ENCODE assay signal across 24 cellular contexts in genomic region chr6:137353842-137354397, GRCh38.
DNase-seq lines count a peak whose midpoint lies in the region; ATAC-seq, FAIRE-seq and TF ChIP-seq lines count a peak whose summit lies in the region.
"Had no signal": no experiment of that assay in that cellular context is flagged by ENCODE, and none has a peak within 500 bp of the region (broad histone marks: within the 10 kb centered on the region; RNA-seq: fewer than 3 reads in every experiment).

No MANE protein-coding gene starts in this region.

- no peaks in the 10 kb centered on the region for H3K36me3 ChIP-seq in liver (ENCODE audit: control insufficient read depth in 4 of 4, insufficient read depth in 3 of 4, low read depth in 1 of 4, low read length in 3 of 4)
- H3K36me3 ChIP-seq: transverse colon had no signal

- no peak overlapping the region for H3K4me3 Mint-ChIP-seq in natural killer cell
- no peak overlapping the region for H3K4me3 Mint-ChIP-seq in natural killer cell treated with Interleukin-12 subunit alpha and Interleukin-12 subunit beta and Interleukin-15 and Interleukin-18, amount 100 ng/mL, for 72 hours
- H3K4me3 Mint-ChIP-seq: activated naive CD8-positive, alpha-beta T cell treated with anti-CD3 and anti-CD28 coated beads for 36 hours; H9; stimulated activated naive CD8-positive, alpha-beta T cell treated with anti-CD3 and anti-CD28 coated beads, Interleukin-15, amount 100 ng/mL, for 72 hours had no signal

- FAIRE-seq in TTC549 (lab: Jason Lieb, UNC) = peak; percentile 95
- FAIRE-seq: K562 had no signal

- WGBS in liver = 53% methylated on average over 7 of the region's 7 CpGs

- peak; percentile 38 to 44 for TF ChIP-seq RAD21 in liver (IDR thresholded peaks at IDR 0.05)

- TF ChIP-seq CTCF in natural killer cell (IDR thresholded peaks at IDR 0.05) (no peak), liver (IDR thresholded peaks at IDR 0.05; ENCODE audit: low read depth, low read length, missing input control) (no peak)

- peak overlapping the region; percentile 37 to 82 for H3K27ac ChIP-seq in liver (ENCODE audit: low read depth in 1 of 2, low read length in 2 of 2)
- H3K27ac ChIP-seq: foreskin keratinocyte, transverse colon had no signal

- DNase-seq in natural killer cell (no peak), putamen (ENCODE audit: low spot score) (no peak), Right ventricle myocardium superior (no peak), HuH-7.5 (ENCODE audit: low spot score) (no peak), Kasumi-1 (lab: John Stamatoyannopoulos, UW) (no peak)
- DNase-seq in natural killer cell treated with Interleukin-12 subunit alpha and Interleukin-12 subunit beta and Interleukin-15 and Interleukin-18, amount 100 ng/mL, for 72 hours (ENCODE audit: low spot score) = no peak
- DNase-seq: activated CD4-positive, alpha-beta T cell treated with anti-CD3 and anti-CD28 coated beads for 1 hour; activated naive CD8-positive, alpha-beta T cell treated with anti-CD3 and anti-CD28 coated beads for 36 hours; C1 segment of cervical spinal cord; cerebellar nuclear complex; DMS 273 treated with DMSO at 0.1 percent for 48 hours; erythroblast; foreskin keratinocyte; GF-D8; H9; NCI-H146; NCI-H2171 treated with DMSO at 0.1 percent for 48 hours; stimulated activated CD4-positive, alpha-beta T cell treated with anti-CD3 and anti-CD28 coated beads, Interleukin-4, amount 100 ng/mL, for 24 hours; stimulated activated naive CD8-positive, alpha-beta T cell treated with anti-CD3 and anti-CD28 coated beads, Interleukin-15, amount 100 ng/mL, for 72 hours; transverse colon had no signal

- H3K27me3 Mint-ChIP-seq in natural killer cell (ENCODE audit: low read depth in 2 of 2) = no peaks in the 10 kb centered on the region
- H3K27me3 Mint-ChIP-seq in natural killer cell treated with Interleukin-12 subunit alpha and Interleukin-12 subunit beta and Interleukin-15 and Interleukin-18, amount 100 ng/mL, for 72 hours = peaks cover 0 to 2% of the 10 kb centered on the region in 2 donors
- H3K27me3 Mint-ChIP-seq: activated naive CD8-positive, alpha-beta T cell treated with anti-CD3 and anti-CD28 coated beads for 36 hours; stimulated activated naive CD8-positive, alpha-beta T cell treated with anti-CD3 and anti-CD28 coated beads, Interleukin-15, amount 100 ng/mL, for 72 hours had no signal

- H3K27me3 ChIP-seq in liver (ENCODE audit: control insufficient read depth in 4 of 4, insufficient read depth in 4 of 4, low read length in 3 of 4) = no peaks in the 10 kb centered on the region
- H3K27me3 ChIP-seq: transverse colon had no signal

- no peaks in the 10 kb centered on the region for H3K36me3 Mint-ChIP-seq in natural killer cell
- H3K36me3 Mint-ChIP-seq in natural killer cell treated with Interleukin-12 subunit alpha and Interleukin-12 subunit beta and Interleukin-15 and Interleukin-18, amount 100 ng/mL, for 72 hours = no peaks in the 10 kb centered on the region
- H3K36me3 Mint-ChIP-seq: activated naive CD8-positive, alpha-beta T cell treated with anti-CD3 and anti-CD28 coated beads for 36 hours had no signal

- ATAC-seq in natural killer cell (no peak), Right ventricle myocardium superior (ENCODE audit: poor library complexity) (no peak)
- no peak for ATAC-seq in natural killer cell treated with Interleukin-12 subunit alpha and Interleukin-12 subunit beta and Interleukin-15 and Interleukin-18, amount 100 ng/mL, for 72 hours
- ATAC-seq: foreskin keratinocyte; K562; stimulated activated naive CD8-positive, alpha-beta T cell treated with anti-CD3 and anti-CD28 coated beads, Interleukin-15, amount 100 ng/mL, for 72 hours had no signal

- peaks cover 6 to 55% (median 33%) of the 10 kb centered on the region in 4 donors for H3K4me1 ChIP-seq in liver (ENCODE audit: control insufficient read depth in 4 of 4, insufficient read depth in 4 of 4, low read length in 3 of 4)
- H3K4me1 ChIP-seq: foreskin keratinocyte had no signal

- no peaks in the 10 kb centered on the region for H3K9me3 ChIP-seq in liver (ENCODE audit: control insufficient read depth in 4 of 4, low read length in 3 of 4)
- H3K9me3 ChIP-seq: transverse colon had no signal

- peaks cover 21 to 26% of the 10 kb centered on the region in 2 donors for H3K4me1 Mint-ChIP-seq in natural killer cell
- peaks cover 10 to 13% of the 10 kb centered on the region in 2 donors for H3K4me1 Mint-ChIP-seq in natural killer cell treated with Interleukin-12 subunit alpha and Interleukin-12 subunit beta and Interleukin-15 and Interleukin-18, amount 100 ng/mL, for 72 hours (ENCODE audit: low read depth in 2 of 2)

- peak overlapping the region; percentile 14 to 61 for H3K27ac Mint-ChIP-seq in natural killer cell
- H3K27ac Mint-ChIP-seq in natural killer cell treated with Interleukin-12 subunit alpha and Interleukin-12 subunit beta and Interleukin-15 and Interleukin-18, amount 100 ng/mL, for 72 hours = peak overlapping the region in 1 of 2 donors; percentile 8
- H3K27ac Mint-ChIP-seq: activated naive CD8-positive, alpha-beta T cell treated with anti-CD3 and anti-CD28 coated beads for 36 hours; H9; stimulated activated naive CD8-positive, alpha-beta T cell treated with anti-CD3 and anti-CD28 coated beads, Interleukin-15, amount 100 ng/mL, for 72 hours had no signal

- intact Hi-C loops in natural killer cell (cut with micrococcal nuclease) (no loop called here), Right ventricle myocardium superior (cut with DNase I) (no loop called here)

- peak overlapping the region in 1 of 2 donors; percentile 8 for H3K9ac ChIP-seq in liver (ENCODE audit: low read depth in 1 of 2, low read length in 2 of 2)

- H3K9me3 Mint-ChIP-seq in natural killer cell = no peaks in the 10 kb centered on the region
- H3K9me3 Mint-ChIP-seq in natural killer cell treated with Interleukin-12 subunit alpha and Interleukin-12 subunit beta and Interleukin-15 and Interleukin-18, amount 100 ng/mL, for 72 hours = no peaks in the 10 kb centered on the region
- H3K9me3 Mint-ChIP-seq: activated naive CD8-positive, alpha-beta T cell treated with anti-CD3 and anti-CD28 coated beads for 36 hours; H9; stimulated activated naive CD8-positive, alpha-beta T cell treated with anti-CD3 and anti-CD28 coated beads, Interleukin-15, amount 100 ng/mL, for 72 hours had no signal

- H3K4me3 ChIP-seq in liver (ENCODE audit: low read depth in 1 of 3, low read length in 3 of 3) = no peak overlapping the region
- H3K4me3 ChIP-seq: K562, lung, transverse colon had no signal

TF ChIP-seq in liver, 16 proteins besides CTCF, POLR2A, EP300 and RAD21 (continues in another document):
- peak; percentile 45 for TF ChIP-seq MAX (IDR thresholded peaks at IDR 0.05)
- peak; percentile 40 for TF ChIP-seq HNF4G (IDR thresholded peaks at IDR 0.05)
- peak; percentile 78 to 85 for TF ChIP-seq HNF4A (conservative IDR thresholded peaks at IDR 0.05)
- TF ChIP-seq GABPA (IDR thresholded peaks at IDR 0.05 in 1 of 2, conservative IDR thresholded peaks at IDR 0.05 in 1 of 2) = no peak
- TF ChIP-seq JUND (IDR thresholded peaks at IDR 0.05) = peak; percentile 23 to 46
- peak; percentile 62 for TF ChIP-seq NR2F2 (IDR thresholded peaks at IDR 0.05)
- TF ChIP-seq, protein P1, sequence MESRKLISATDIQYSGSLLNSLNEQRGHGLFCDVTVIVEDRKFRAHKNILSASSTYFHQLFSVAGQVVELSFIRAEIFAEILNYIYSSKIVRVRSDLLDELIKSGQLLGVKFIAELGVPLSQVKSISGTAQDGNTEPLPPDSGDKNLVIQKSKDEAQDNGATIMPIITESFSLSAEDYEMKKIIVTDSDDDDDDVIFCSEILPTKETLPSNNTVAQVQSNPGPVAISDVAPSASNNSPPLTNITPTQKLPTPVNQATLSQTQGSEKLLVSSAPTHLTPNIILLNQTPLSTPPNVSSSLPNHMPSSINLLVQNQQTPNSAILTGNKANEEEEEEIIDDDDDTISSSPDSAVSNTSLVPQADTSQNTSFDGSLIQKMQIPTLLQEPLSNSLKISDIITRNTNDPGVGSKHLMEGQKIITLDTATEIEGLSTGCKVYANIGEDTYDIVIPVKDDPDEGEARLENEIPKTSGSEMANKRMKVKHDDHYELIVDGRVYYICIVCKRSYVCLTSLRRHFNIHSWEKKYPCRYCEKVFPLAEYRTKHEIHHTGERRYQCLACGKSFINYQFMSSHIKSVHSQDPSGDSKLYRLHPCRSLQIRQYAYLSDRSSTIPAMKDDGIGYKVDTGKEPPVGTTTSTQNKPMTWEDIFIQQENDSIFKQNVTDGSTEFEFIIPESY (IDR thresholded peaks at IDR 0.05) = peak; percentile 31
- TF ChIP-seq TAF1 (conservative IDR thresholded peaks at IDR 0.05) = no peak
- peak; percentile 95 for TF ChIP-seq RXRA (IDR thresholded peaks at IDR 0.05)
- peak; percentile 94 for TF ChIP-seq FOXA1 (IDR thresholded peaks at IDR 0.05)
- peak in 1 of 2 donors; percentile 21 for TF ChIP-seq EGR1 (IDR thresholded peaks at IDR 0.05; ENCODE audit: low read depth in 2 of 2)
- peak; percentile 94 for TF ChIP-seq SP1 (IDR thresholded peaks at IDR 0.05)
- TF ChIP-seq FOXA2 (IDR thresholded peaks at IDR 0.05) = peak; percentile 93
- TF ChIP-seq YY1 (IDR thresholded peaks at IDR 0.05) = peak; percentile 81
- TF ChIP-seq, protein P2, sequence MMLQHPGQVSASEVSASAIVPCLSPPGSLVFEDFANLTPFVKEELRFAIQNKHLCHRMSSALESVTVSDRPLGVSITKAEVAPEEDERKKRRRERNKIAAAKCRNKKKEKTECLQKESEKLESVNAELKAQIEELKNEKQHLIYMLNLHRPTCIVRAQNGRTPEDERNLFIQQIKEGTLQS (IDR thresholded peaks at IDR 0.05) = peak; percentile 42
